ENCODE assay signal across 22 cellular contexts in the genomic region with DNA sequence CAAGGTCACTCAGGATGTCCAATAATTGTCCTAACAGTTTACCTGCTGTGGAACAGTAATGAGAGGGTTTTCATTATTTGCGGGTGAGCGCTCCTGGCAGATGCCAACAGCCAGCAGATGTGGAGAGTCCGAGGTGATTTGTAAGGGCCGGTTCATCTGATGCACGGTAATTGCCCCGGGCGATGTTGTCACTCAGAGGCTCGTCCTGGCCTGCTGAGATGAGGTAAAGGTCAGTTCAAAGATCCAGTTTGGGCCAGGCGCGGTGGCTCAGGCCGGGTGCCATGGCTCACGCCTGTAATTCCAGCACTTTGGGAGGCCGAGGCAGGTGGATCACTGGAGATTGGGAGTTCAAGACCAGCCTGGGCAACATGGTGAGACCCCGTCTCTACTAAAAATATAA. TPM values are rescaled to one million over a fixed set of nuclear protein-coding genes. Genes with fewer than 3 reads are reported as not detected.
"Had no signal": no experiment of that assay in that cellular context is flagged by ENCODE, and none has a peak within 500 bp of the region (broad histone marks: within the 10 kb centered on the region; RNA-seq: fewer than 3 reads in every experiment).

No MANE protein-coding gene starts in this region.

- H3K36me3 ChIP-seq: left lung, prostate gland, thyroid gland had no signal

- DNase-seq: activated gamma-delta T cell treated with Interleukin-2 at 50 U/mL for 16 hours; activated T-cell treated with anti-CD3 and anti-CD28 coated beads, Interleukin-2, amount 50 U/mL, for 1 hour; aorta; central memory CD4-positive, alpha-beta T cell; effector memory CD4-positive, alpha-beta T cell; left lung; midbrain; natural killer cell; stimulated activated CD4-positive, alpha-beta T cell treated with anti-CD3 and anti-CD28 coated beads, Interleukin-12 subunit alpha, Interleukin-12 subunit beta, amount 100 ng/mL, for 4 hours; substantia nigra; T-cell; thyroid gland had no signal

- H3K27me3 ChIP-seq: left lung, thyroid gland had no signal

- H3K4me1 ChIP-seq: left lung, prostate gland had no signal

- ATAC-seq: activated naive CD4-positive, alpha-beta T cell treated with anti-CD3 and anti-CD28 coated beads, Interleukin-2, amount 50 U/mL, for 72 hours; left lung; natural killer cell; T-cell had no signal

- H3K27ac ChIP-seq: left lung, prostate gland, thyroid gland had no signal

- H3K4me3 ChIP-seq: left lung, prostate gland, thyroid gland had no signal

- H3K9me3 ChIP-seq: left lung, prostate gland, thyroid gland had no signal

RNA-seq across cellular contexts. Expression of gene NKX1-2, which starts 28.7 kb away (rescaled TPM):
- total RNA-seq: activated naive CD4-positive, alpha-beta T cell treated with anti-CD3 and anti-CD28 coated beads, Interleukin-2, amount 50 U/mL, for 72 hours; aorta; dermis microvascular lymphatic vessel endothelial cell; endothelial cell of umbilical vein; fibroblast of villous mesenchyme; glomerular endothelial cell; kidney epithelial cell; left lung; natural killer cell; osteocyte; thyroid gland; ureter had no signal
- polyA plus RNA-seq: adipose tissue, aorta, endothelial cell of umbilical vein had no signal
